In genomic region chr19:42285988-42286348, GRCh38 we compare ENCODE assay signal across 9 cellular contexts. TPM values are rescaled to one million over a fixed set of nuclear protein-coding genes. Genes with fewer than 3 reads are reported as not detected.
A peak's percentile ranks its signal among the peaks of the same experiment; 100 is the strongest.
DNase-seq lines count a peak whose midpoint lies in the region; ATAC-seq and TF ChIP-seq lines count a peak whose summit lies in the region.
"Had no signal": no experiment of that assay in that cellular context is flagged by ENCODE, and none has a peak within 500 bp of the region (broad histone marks: within the 10 kb centered on the region; RNA-seq: fewer than 3 reads in every experiment).

No MANE protein-coding gene starts in this region.

- H3K27ac Mint-ChIP-seq in CD8-positive, alpha-beta T cell: peak overlapping the region; percentile 75

- no peak overlapping the region for H3K9ac ChIP-seq in rectal smooth muscle tissue (ENCODE audit: low read length)

- no peak overlapping the region for H3K27ac ChIP-seq in CD8-positive, alpha-beta T cell (ENCODE audit: low read depth, low read length)
- H3K27ac ChIP-seq in Panc1 (ENCODE audit: low read length) (peak overlapping the region; percentile 82), rectal smooth muscle tissue (ENCODE audit: low read depth, low read length) (peak overlapping the region; percentile 77)

- no peak for TF ChIP-seq CTCF in CD8-positive, alpha-beta T cell (IDR thresholded peaks at IDR 0.05)
- no peak for TF ChIP-seq CTCF in Panc1 (IDR thresholded peaks at IDR 0.05)
- no peak for TF ChIP-seq CTCF in epithelial cell of proximal tubule (conservative IDR thresholded peaks at IDR 0.05; ENCODE audit: low read depth, low read length)

- H3K27me3 Mint-ChIP-seq in CD8-positive, alpha-beta T cell (ENCODE audit: low read depth): no peaks in the 10 kb centered on the region

- H3K4me3 Mint-ChIP-seq in CD8-positive, alpha-beta T cell: peak overlapping the region; percentile 1

- no peak for DNase-seq in CD8-positive, alpha-beta T cell
- DNase-seq in Panc1 (ENCODE audit: low read depth, low spot score) (no peak), epithelial cell of proximal tubule (ENCODE audit: low read depth) (no peak), COLO668 (lab: John Stamatoyannopoulos, UW; ENCODE audit: unreplicated experiment) (no peak), NCI-H510A treated with DMSO at 0.1 percent for 48 hours (lab: John Stamatoyannopoulos, UW) (no peak)
- DNase-seq in stimulated activated CD4-positive, alpha-beta T cell treated with anti-CD3 and anti-CD28 coated beads, Interleukin-4, amount 100 ng/mL, for 4 hours: no peak
- DNase-seq in activated CD4-positive, alpha-beta T cell treated with anti-CD3 and anti-CD28 coated beads, Interleukin-2, amount 50 U/mL, for 4 hours: no peak
- DNase-seq: NCI-H526 treated with DMSO at 0.1 percent for 48 hours had no signal

- no peaks in the 10 kb centered on the region for H3K9me3 Mint-ChIP-seq in CD8-positive, alpha-beta T cell

- no peak overlapping the region for H3K4me3 ChIP-seq in CD8-positive, alpha-beta T cell (ENCODE audit: low read depth, low read length)
- H3K4me3 ChIP-seq in Panc1 (ENCODE audit: low read depth in 2 of 2, low read length in 2 of 2) (peak overlapping the region in 1 of 2 experiments; percentile 11; a peak in 2 of 4 replicates), epithelial cell of proximal tubule (ENCODE audit: low read depth, low read length) (peak overlapping the region; percentile 76), rectal smooth muscle tissue (ENCODE audit: low read length) (peak overlapping the region; percentile 79)

- POLR2A ChIA-PET in CD8-positive, alpha-beta T cell (lab: Charles Lee): no interaction called here
- POLR2A ChIA-PET in Panc1 (lab: Charles Lee): no interaction called here

- no peak for ATAC-seq in CD8-positive, alpha-beta T cell
- ATAC-seq in Panc1: no peak

- intact Hi-C loops in CD8-positive, alpha-beta T cell (cut with DNase I, micrococcal nuclease): no loop called here
- intact Hi-C loops in Panc1 (cut with micrococcal nuclease; ENCODE audit: unreplicated experiment): no loop called here

- BruUV-seq in Panc1 (replicated peaks; lab: Mats Ljungman, UMichigan): no TSS peak

- CTCF ChIA-PET in CD8-positive, alpha-beta T cell (lab: Charles Lee): interaction anchor here (1.1 to 2.3 kb wide), 2 partner anchors 11 to 177 kb away, joined by 3 to 8 read pairs; no protein-coding TSS in a partner anchor
- CTCF ChIA-PET in Panc1 (lab: Charles Lee): no interaction called here

- in situ Hi-C loops in Panc1 (cut with HindIII; ENCODE audit: low pct_unique_long_range_greater_than_20kb, low sequenced_read_pairs): no loop called here

- H3K36me3 ChIP-seq in CD8-positive, alpha-beta T cell (ENCODE audit: insufficient read depth, low read length): peaks cover 14% of the 10 kb centered on the region
- no peaks in the 10 kb centered on the region; the same call in 1 of the 2 replicates for H3K36me3 ChIP-seq in Panc1 (ENCODE audit: control insufficient read depth, insufficient read depth, low read length)
- H3K36me3 ChIP-seq in rectal smooth muscle tissue (ENCODE audit: control insufficient read depth, insufficient read depth, low read length): peaks cover 29% of the 10 kb centered on the region

- H3K9me3 ChIP-seq in CD8-positive, alpha-beta T cell (ENCODE audit: low read length): no peaks in the 10 kb centered on the region
- no peaks in the 10 kb centered on the region for H3K9me3 ChIP-seq in Panc1 (ENCODE audit: control insufficient read depth, insufficient read depth, low read depth, low read length)

- peaks cover 33% of the 10 kb centered on the region for H3K4me1 ChIP-seq in CD8-positive, alpha-beta T cell (ENCODE audit: insufficient read depth, low read length)
- peaks cover 34% of the 10 kb centered on the region for H3K4me1 ChIP-seq in Panc1 (ENCODE audit: control insufficient read depth, insufficient read depth, low read length)
- peaks cover 36% of the 10 kb centered on the region for H3K4me1 ChIP-seq in rectal smooth muscle tissue (ENCODE audit: control insufficient read depth, insufficient read depth, low read length)

- peaks cover 33% of the 10 kb centered on the region for H3K4me1 Mint-ChIP-seq in CD8-positive, alpha-beta T cell (ENCODE audit: low read depth)

- H3K27me3 ChIP-seq in CD8-positive, alpha-beta T cell (ENCODE audit: insufficient read depth, low read length): no peaks in the 10 kb centered on the region
- H3K27me3 ChIP-seq in Panc1 (ENCODE audit: control insufficient read depth, insufficient read depth, low read length) (no peaks in the 10 kb centered on the region), rectal smooth muscle tissue (ENCODE audit: control insufficient read depth, insufficient read depth, low read length) (no peaks in the 10 kb centered on the region)

- H3K36me3 Mint-ChIP-seq in CD8-positive, alpha-beta T cell: peaks cover 43% of the 10 kb centered on the region

RNA-seq across cellular contexts. Expression of gene PRR19, which starts 16.0 kb away (rescaled TPM):
- under 1 TPM in 1 of 2 experiments, not detected in 1; 0.19 TPM for total RNA-seq in CD8-positive, alpha-beta T cell
- total RNA-seq in Panc1 (2021; ENCODE audit: unreplicated experiment) (2.1 TPM), epithelial cell of proximal tubule (0.23 and 2.7 TPM in 2 replicates)
- polyA plus RNA-seq in Panc1 (2012; ENCODE audit: insufficient read length): 2.2 TPM

RNA-seq across cellular contexts. Expression of gene PAFAH1B3, which starts 16.5 kb away (rescaled TPM):
- total RNA-seq in CD8-positive, alpha-beta T cell: 10 to 100 TPM; 10.1 to 13.5 TPM
- total RNA-seq in Panc1 (2021; ENCODE audit: unreplicated experiment) (92.2 TPM), epithelial cell of proximal tubule (157 and 183 TPM in 2 replicates)
- 160 TPM for polyA plus RNA-seq in Panc1 (2012; ENCODE audit: insufficient read length)

RNA-seq across cellular contexts. Expression of gene CIC, which starts 16.9 kb away (rescaled TPM):
- 100 to 1,000 TPM; 111 to 112 TPM for total RNA-seq in CD8-positive, alpha-beta T cell
- total RNA-seq in Panc1 (2021; ENCODE audit: unreplicated experiment) (67.4 TPM), epithelial cell of proximal tubule (49.3 and 63.9 TPM in 2 replicates)
- 49.9 TPM for polyA plus RNA-seq in Panc1 (2012; ENCODE audit: insufficient read length)

RNA-seq across cellular contexts. Expression of gene TMEM145, which starts 27.1 kb away (rescaled TPM):
- total RNA-seq in CD8-positive, alpha-beta T cell: not detected
- 3.0 TPM for total RNA-seq in Panc1 (2021; ENCODE audit: unreplicated experiment)
- 4.3 TPM for polyA plus RNA-seq in Panc1 (2012; ENCODE audit: insufficient read length)
- 0.63 TPM in 1 of 2 replicates, not detected in the other for total RNA-seq in epithelial cell of proximal tubule

RNA-seq across cellular contexts. Expression of gene ERF, which starts 31.0 kb away (rescaled TPM):
- total RNA-seq in CD8-positive, alpha-beta T cell: 10 to 100 TPM; 92.1 to 95.1 TPM
- total RNA-seq in Panc1 (2021; ENCODE audit: unreplicated experiment) (85.7 TPM), epithelial cell of proximal tubule (36.3 and 48.6 TPM in 2 replicates)
- polyA plus RNA-seq in Panc1 (2012; ENCODE audit: insufficient read length): 70.6 TPM
